ENCODE assay signal across 17 cellular contexts in genomic region chr2:151032741-151033152, GRCh38.
DNase-seq lines count a peak whose midpoint lies in the region; ATAC-seq and TF ChIP-seq lines count a peak whose summit lies in the region.
"Had no signal": no experiment of that assay in that cellular context is flagged by ENCODE, and none has a peak within 500 bp of the region (broad histone marks: within the 10 kb centered on the region; RNA-seq: fewer than 3 reads in every experiment).

No MANE protein-coding gene starts in this region.

- H3K27me3 ChIP-seq in esophagus muscularis mucosa = no peaks in the 10 kb centered on the region
- H3K27me3 ChIP-seq: upper lobe of right lung had no signal

- WGBS in esophagus muscularis mucosa = 31% methylated on average over 2 of the region's 2 CpGs

- peak; percentile 88 for ATAC-seq in sciatic nerve
- ATAC-seq in GM18858 (IDR thresholded peaks at IDR 0.05; ENCODE audit: unreplicated experiment) = no peak
- no peak for ATAC-seq in GM21528 (IDR thresholded peaks at IDR 0.05; ENCODE audit: low FRiP score, unreplicated experiment)
- ATAC-seq: T-helper 17 cell, upper lobe of right lung had no signal

- TF ChIP-seq EP300 in esophagus muscularis mucosa (IDR thresholded peaks at IDR 0.05) = no peak

- intact Hi-C loops in esophagus muscularis mucosa (cut with DNase I) (no loop called here), sciatic nerve (cut with DNase I) (no loop called here)

- no peaks in the 10 kb centered on the region for H3K36me3 ChIP-seq in esophagus muscularis mucosa
- H3K36me3 ChIP-seq: HAP-1, left ventricle myocardium inferior, upper lobe of right lung had no signal

- no peak for TF ChIP-seq POLR2A in esophagus muscularis mucosa (IDR thresholded peaks at IDR 0.05; ENCODE audit: low read depth)

- H3K4me1 ChIP-seq in esophagus muscularis mucosa = peaks cover 0 to 27% (median 17%) of the 10 kb centered on the region in 4 donors
- H3K4me1 ChIP-seq: HAP-1, upper lobe of right lung had no signal

- TF ChIP-seq CTCF in esophagus muscularis mucosa (IDR thresholded peaks at IDR 0.05) = no peak

- no peak overlapping the region for H3K27ac ChIP-seq in esophagus muscularis mucosa (replicated peaks in 1 of 4)
- H3K27ac ChIP-seq: 22Rv1, left ventricle myocardium inferior, upper lobe of right lung had no signal

- no peak overlapping the region for H3K4me3 ChIP-seq in esophagus muscularis mucosa
- H3K4me3 ChIP-seq: HAP-1, left ventricle myocardium inferior, upper lobe of right lung had no signal

- H3K9me3 ChIP-seq in esophagus muscularis mucosa = no peaks in the 10 kb centered on the region
- H3K9me3 ChIP-seq: HAP-1, left ventricle myocardium inferior, upper lobe of right lung had no signal

- peak; percentile 1 for DNase-seq in DMS53 (lab: John Stamatoyannopoulos, UW)
- DNase-seq in DMS53 treated with DMSO at 0.1 percent for 48 hours (lab: John Stamatoyannopoulos, UW; ENCODE audit: unreplicated experiment) = no peak
- DNase-seq in RPMI7951 (ENCODE audit: low read depth) = peak; percentile 70
- peak; percentile 89 for DNase-seq in esophagus muscularis mucosa (ENCODE audit: extremely low spot score)
- no peak for DNase-seq in sciatic nerve (ENCODE audit: low spot score)
- no peak for DNase-seq in SHP77 (lab: John Stamatoyannopoulos, UW)
- DNase-seq: activated CD4-positive, alpha-beta T cell treated with anti-CD3 and anti-CD28 coated beads, Interleukin-2, amount 10 ng/mL, durations not matched to agents 7 days and 5 days; activated effector memory CD4-positive, alpha-beta T cell treated with Interleukin-2 at 50 U/mL for 16 hours; cerebellar nuclear complex; left ventricle myocardium inferior; NCI-H1436 treated with DMSO at 0.1 percent for 48 hours; T-helper 17 cell; upper lobe of right lung had no signal

Comparison
In these comparisons a context has a peak if more than half of its experiments do, and no peak if none do; other contexts are left out.
1. DNase-seq: peak in DMS53 (single experiment), RPMI7951 (single experiment) and esophagus muscularis mucosa (single experiment); none in DMS53 treated with DMSO at 0.1 percent for 48 hours (single experiment), sciatic nerve (single experiment) and SHP77 (0 of 2).